23 cellular contexts compared by ENCODE assay signal in genomic region chrX:152588206-152588605, GRCh38. TPM values are rescaled to one million over a fixed set of nuclear protein-coding genes. Genes with fewer than 3 reads are reported as not detected.
A peak's percentile ranks its signal among the peaks of the same experiment; 100 is the strongest.
DNase-seq lines count a peak whose midpoint lies in the region; ATAC-seq lines count a peak whose summit lies in the region.
"Had no signal": no experiment of that assay in that cellular context is flagged by ENCODE, and none has a peak within 500 bp of the region (broad histone marks: within the 10 kb centered on the region; RNA-seq: fewer than 3 reads in every experiment).

No MANE protein-coding gene starts in this region.

- H3K9me3 ChIP-seq in adipocyte (ENCODE audit: control insufficient read depth, low read length), result no peaks in the 10 kb centered on the region
- no peaks in the 10 kb centered on the region for H3K9me3 ChIP-seq in trophoblast cell (ENCODE audit: insufficient read depth, low read depth, low read length)

- no peaks in the 10 kb centered on the region for H3K79me2 ChIP-seq in trophoblast cell (ENCODE audit: control insufficient read depth, insufficient read depth, low read length, poor library complexity)

- no peak overlapping the region for H3K23ac ChIP-seq in trophoblast cell (ENCODE audit: low read length)

- no peak overlapping the region for H4K12ac ChIP-seq in trophoblast cell (ENCODE audit: low read depth, low read length)

- no peak overlapping the region for H3K4me3 ChIP-seq in adipocyte (ENCODE audit: low read length)
- no peak overlapping the region for H3K4me3 ChIP-seq in trophoblast cell (ENCODE audit: low read depth, low read length)
- H3K4me3 ChIP-seq: BLaER1 had no signal

- no peak overlapping the region for H3K9ac ChIP-seq in adipocyte (ENCODE audit: low read length)
- no peak overlapping the region for H3K9ac ChIP-seq in trophoblast cell (ENCODE audit: low read length)
- H3K9ac ChIP-seq: BLaER1 had no signal

- no peak overlapping the region for H4K8ac ChIP-seq in trophoblast cell (ENCODE audit: low read depth, low read length)

- ATAC-seq in HG03354 (IDR thresholded peaks at IDR 0.05; ENCODE audit: poor library complexity, severe bottlenecking, unreplicated experiment) (no peak), HG02870 (IDR thresholded peaks at IDR 0.05; ENCODE audit: unreplicated experiment) (no peak)
- ATAC-seq: HCT116, HepG2 had no signal

- H2AK5ac ChIP-seq in trophoblast cell (ENCODE audit: low read length), result no peak overlapping the region

- no peak overlapping the region for H3K14ac ChIP-seq in trophoblast cell (ENCODE audit: low read length)

- H3K27ac ChIP-seq in trophoblast cell (ENCODE audit: low read depth, low read length), result no peak overlapping the region
- H3K27ac ChIP-seq: BLaER1, RWPE1 had no signal

- no peak overlapping the region for H2BK120ac ChIP-seq in trophoblast cell (ENCODE audit: insufficient read depth, low read length, poor library complexity)

- no peaks in the 10 kb centered on the region for H3K79me1 ChIP-seq in trophoblast cell (ENCODE audit: low read length)

- no peaks in the 10 kb centered on the region for H3K4me1 ChIP-seq in adipocyte (ENCODE audit: control insufficient read depth, insufficient read depth, low read length)
- H3K4me1 ChIP-seq in trophoblast cell (ENCODE audit: control insufficient read depth in 1 of 2, insufficient read depth in 2 of 2, low read length in 2 of 2), result no peaks in the 10 kb centered on the region
- H3K4me1 ChIP-seq: BLaER1 had no signal

- H3K36me3 ChIP-seq in adipocyte (ENCODE audit: control insufficient read depth, insufficient read depth, low read length, severe bottlenecking) (no peaks in the 10 kb centered on the region), trophoblast cell (ENCODE audit: control insufficient read depth in 1 of 2, insufficient read depth in 2 of 2, low read length in 2 of 2) (no peaks in the 10 kb centered on the region)
- H3K36me3 ChIP-seq: BLaER1 had no signal

- H2AFZ ChIP-seq in trophoblast cell (ENCODE audit: insufficient read depth, low read length, poor library complexity), result no peak overlapping the region

- H2BK5ac ChIP-seq in trophoblast cell (ENCODE audit: low read depth, low read length, poor library complexity), result no peak overlapping the region

- H3K27me3 ChIP-seq in adipocyte (replicated peaks; ENCODE audit: control insufficient read depth, insufficient read depth, low read length) (no peaks in the 10 kb centered on the region), trophoblast cell (ENCODE audit: insufficient read depth, low read length) (no peaks in the 10 kb centered on the region)

- no peak overlapping the region for H4K91ac ChIP-seq in trophoblast cell (ENCODE audit: low read depth, low read length)

- H2BK12ac ChIP-seq in trophoblast cell (ENCODE audit: low read length), result no peak overlapping the region

- no peak overlapping the region for H3K4me2 ChIP-seq in trophoblast cell (ENCODE audit: low read length)
- H3K4me2 ChIP-seq: BLaER1 had no signal

- DNase-seq in M059J (ENCODE audit: low read depth) (peak; percentile 67), adipocyte (ENCODE audit: low read depth) (peak; percentile 8), fibroblast of peridontal ligament (ENCODE audit: extremely low read depth) (peak; percentile 0), trophoblast cell (peak; percentile 29 to 80), cortex of kidney (lab: John Stamatoyannopoulos, UW) (no peak), SHP77 treated with DMSO at 0.1 percent for 48 hours (lab: John Stamatoyannopoulos, UW) (no peak)
- DNase-seq: CD4-positive, CD25-positive, alpha-beta regulatory T cell; GOT3; Karpas-422; NCI-H1092 treated with DMSO at 0.1 percent for 48 hours; NCI-H1436 treated with DMSO at 0.1 percent for 48 hours; NCI-H187 treated with DMSO at 0.1 percent for 48 hours; NCI-H446 treated with DMSO at 0.1 percent for 48 hours; NCI-H526; NCI-H82; SHP77 had no signal

- H3K18ac ChIP-seq in trophoblast cell (ENCODE audit: low read length), result no peak overlapping the region

- no peak overlapping the region for H3K4ac ChIP-seq in trophoblast cell (ENCODE audit: low read depth, low read length)

RNA-seq across cellular contexts. Expression of gene GABRQ, which starts 49.5 kb away (rescaled TPM):
- 4.8 and 8.8 TPM in 2 replicates for total RNA-seq in M059J (2014; rRNA removed; shearing (Covaris generic))
- 1.6 and 1.7 TPM in 2 replicates for polyA plus RNA-seq in trophoblast cell (2013)
- total RNA-seq: CD4-positive, CD25-positive, alpha-beta regulatory T cell; HepG2; HT1080 had no signal
- polyA plus RNA-seq: CD4-positive, CD25-positive, alpha-beta regulatory T cell; HepG2 had no signal

Comparison
In these comparisons a context has a peak if more than half of its experiments do, and no peak if none do; other contexts are left out.
1. DNase-seq: peak in M059J (single experiment), adipocyte (single experiment), fibroblast of peridontal ligament (single experiment) and trophoblast cell (2 of 2); none in cortex of kidney (single experiment) and SHP77 treated with DMSO at 0.1 percent for 48 hours (single experiment).